In the genomic region with DNA sequence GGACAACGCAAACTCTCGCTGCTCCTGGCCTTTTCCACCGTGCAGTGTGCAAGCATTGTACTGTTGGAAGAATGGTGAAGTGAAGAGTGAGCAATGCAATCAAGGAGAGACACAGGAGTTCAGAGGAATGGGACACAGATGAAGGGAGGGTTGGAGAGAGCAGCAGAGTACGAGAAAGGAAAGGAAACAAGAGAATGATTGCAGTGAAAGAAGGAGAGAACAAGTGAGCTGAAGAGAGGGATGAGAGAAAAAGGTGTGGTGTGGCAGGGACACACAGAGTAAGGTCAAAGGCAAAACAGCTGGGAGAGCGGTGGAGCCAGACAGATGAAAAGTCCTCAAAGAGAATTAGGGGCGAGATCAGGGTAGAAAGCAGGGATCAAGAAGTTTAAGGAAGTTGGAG, we compare ENCODE assay signal across 33 cellular contexts. TPM values are rescaled to one million over a fixed set of nuclear protein-coding genes. Genes with fewer than 3 reads are reported as not detected.
"Had no signal": no experiment of that assay in that cellular context is flagged by ENCODE, and none has a peak within 500 bp of the region (broad histone marks: within the 10 kb centered on the region; RNA-seq: fewer than 3 reads in every experiment).

No MANE protein-coding gene starts in this region.

- H3K27ac ChIP-seq: VCaP had no signal

- ATAC-seq: activated CD8-positive, alpha-beta T cell treated with anti-CD3 and anti-CD28 coated beads for 36 hours; activated naive CD4-positive, alpha-beta T cell treated with anti-CD3 and anti-CD28 coated beads, Interleukin-2, amount 50 U/mL, for 72 hours; Panc1; SK-N-SH treated with all-trans-retinoic acid at 6 μM for 48 hours; T-cell had no signal

- H3K4me3 ChIP-seq: MG63 had no signal

- H3K9me3 ChIP-seq: MG63 had no signal

- H3K9me3 Mint-ChIP-seq: activated B cell treated with CpG ODN at 0.5 μM for 24 hours; activated CD8-positive, alpha-beta T cell treated with anti-CD3 and anti-CD28 coated beads for 36 hours; activated naive CD4-positive, alpha-beta T cell treated with anti-CD3 and anti-CD28 coated beads for 36 hours; activated naive CD4-positive, alpha-beta T cell treated with anti-CD3 and anti-CD28 coated beads, Interleukin-2, amount 50 U/mL, for 72 hours; activated T-helper 1 cell treated with anti-CD3 and anti-CD28 coated beads, Interleukin-12 subunit alpha, Interleukin-12 subunit beta, Interleukin-2, Interleukin-4 antibody, amounts not matched to agents 30 ng/mL and 10 ng/mL and 1 ng/mL, durations not matched to agents 14 hours and 24 hours and 36 hours; brain; T-cell had no signal

- H3K4me1 Mint-ChIP-seq: activated B cell treated with CpG ODN at 0.5 μM for 24 hours, brain had no signal

- DNase-seq: activated B cell treated with CpG ODN at 0.5 μM for 24 hours; activated CD4-positive, alpha-beta T cell treated with anti-CD3 and anti-CD28 coated beads for 4 hours; activated CD4-positive, alpha-beta T cell treated with anti-CD3 and anti-CD28 coated beads, Interleukin-2, amount 50 U/mL, for 1 hour; activated CD4-positive, CD25-positive, alpha-beta regulatory T cell treated with anti-CD3 and anti-CD28 coated beads, Interleukin-2, amount 50 U/mL, for 72 hours; activated CD8-positive, alpha-beta T cell treated with anti-CD3 and anti-CD28 coated beads for 36 hours; activated gamma-delta T cell treated with Interleukin-2 at 50 U/mL for 16 hours; activated naive CD4-positive, alpha-beta T cell treated with anti-CD3 and anti-CD28 coated beads for 36 hours; activated T-cell treated with anti-CD3 and anti-CD28 coated beads, Interleukin-2, amount 50 U/mL, for 1 hour; anterior cingulate cortex; caudate nucleus; cerebellar nuclear complex; Kasumi-1; KG1; MG63; NCI-H1048; NCI-H1105 treated with DMSO at 0.1 percent for 48 hours; NCI-H1436; NCI-H1694; NCI-H1930; NCI-H2081 treated with DMSO at 0.1 percent for 48 hours; NCI-H345; NCI-H524 treated with DMSO at 0.1 percent for 48 hours; RPMI8226; SIG-M5; T-cell; T-helper 2 cell; T-helper 9 cell had no signal

- H3K27me3 Mint-ChIP-seq: activated B cell treated with CpG ODN at 0.5 μM for 24 hours; activated CD8-positive, alpha-beta T cell treated with anti-CD3 and anti-CD28 coated beads for 36 hours; T-cell had no signal

- H3K27me3 ChIP-seq: MG63 had no signal

- H3K4me3 Mint-ChIP-seq: activated B cell treated with CpG ODN at 0.5 μM for 24 hours; activated CD8-positive, alpha-beta T cell treated with anti-CD3 and anti-CD28 coated beads for 36 hours; activated naive CD4-positive, alpha-beta T cell treated with anti-CD3 and anti-CD28 coated beads for 36 hours; activated T-helper 1 cell treated with anti-CD3 and anti-CD28 coated beads, Interleukin-12 subunit alpha, Interleukin-12 subunit beta, Interleukin-2, Interleukin-4 antibody, amounts not matched to agents 30 ng/mL and 10 ng/mL and 1 ng/mL, durations not matched to agents 14 hours and 24 hours and 36 hours; brain; T-cell had no signal

- H3K27ac Mint-ChIP-seq: activated B cell treated with CpG ODN at 0.5 μM for 24 hours; activated CD8-positive, alpha-beta T cell treated with anti-CD3 and anti-CD28 coated beads for 36 hours; activated naive CD4-positive, alpha-beta T cell treated with anti-CD3 and anti-CD28 coated beads for 36 hours; activated T-helper 1 cell treated with anti-CD3 and anti-CD28 coated beads, Interleukin-12 subunit alpha, Interleukin-12 subunit beta, Interleukin-2, Interleukin-4 antibody, amounts not matched to agents 30 ng/mL and 10 ng/mL and 1 ng/mL, durations not matched to agents 14 hours and 24 hours and 36 hours; T-cell had no signal

RNA-seq across cellular contexts. Expression of a gene that starts 42.4 kb away (rescaled TPM):
- total RNA-seq: activated CD8-positive, alpha-beta T cell treated with anti-CD3 and anti-CD28 coated beads for 36 hours had no signal
